1 cellular context compared by ENCODE assay signal in genomic region chrX:13080128-13080795, GRCh38.
TF ChIP-seq lines count a peak whose summit lies in the region.

No MANE protein-coding gene starts in this region.

TF ChIP-seq in SK-N-SH, 30 proteins besides CTCF, POLR2A, EP300 and RAD21 (continued from another document):
- TF ChIP-seq ZBTB33 (IDR thresholded peaks at IDR 0.05; ENCODE audit: borderline replicate concordance, low read depth) (no peak), IRF3 (IDR thresholded peaks at IDR 0.05; ENCODE audit: low read depth, low read length) (no peak), JUND (IDR thresholded peaks at IDR 0.05) (no peak), NRF1 (IDR thresholded peaks at IDR 0.05; ENCODE audit: low read depth, low read length) (no peak), FOXJ3 (CRISPR knock-in tag; IDR thresholded peaks at IDR 0.05) (no peak), POLR2AphosphoS5 (IDR thresholded peaks at IDR 0.05; ENCODE audit: low read depth, low read length) (no peak), TEAD4 (IDR thresholded peaks at IDR 0.05; ENCODE audit: borderline replicate concordance, insufficient read depth) (no peak)
TF ChIP-seq in SK-N-SH: peak in this region for 0.
